Comparison of ENCODE assay signal across 8 cellular contexts in the genomic region with DNA sequence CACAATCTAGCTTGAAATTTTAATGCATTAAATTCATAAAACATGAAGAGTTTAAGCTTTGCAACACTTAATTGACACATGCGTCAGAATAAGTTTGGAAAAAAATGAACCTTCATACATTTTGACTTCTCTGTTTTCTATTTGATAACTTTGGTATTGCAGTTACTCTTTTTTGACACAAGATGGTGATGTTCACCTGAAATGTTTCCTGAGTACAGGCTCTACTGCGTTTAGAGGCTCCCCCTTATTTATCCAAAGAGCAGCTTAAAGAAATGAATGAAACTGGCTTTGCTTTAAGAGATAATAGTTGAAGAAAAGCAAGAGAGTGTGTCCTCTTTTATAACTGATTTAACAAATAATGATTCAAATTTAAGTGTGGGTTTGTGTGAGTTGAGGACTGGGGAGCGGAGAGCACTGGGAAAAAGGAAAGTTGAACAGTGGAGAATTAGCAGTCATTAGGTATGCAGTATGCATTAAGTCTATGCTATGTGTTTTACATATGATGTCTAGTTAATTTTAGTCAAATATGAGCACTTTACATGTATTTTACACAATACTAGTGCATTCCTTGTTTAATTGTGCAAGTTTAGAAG.
DNase-seq lines count a peak whose midpoint lies in the region; ATAC-seq and TF ChIP-seq lines count a peak whose summit lies in the region.

No MANE protein-coding gene starts in this region.

- peak; percentile 34 for DNase-seq in DMS153 (lab: John Stamatoyannopoulos, UW)
- peak; percentile 34 for DNase-seq in SW480 (ENCODE audit: low spot score)
- DNase-seq in globus pallidus (ENCODE audit: low spot score) = peak; percentile 21
- DNase-seq in retinal pigment epithelial cell (ENCODE audit: low read depth) = no peak
- DNase-seq in stimulated activated CD4-positive, alpha-beta T cell treated with anti-CD3 and anti-CD28 coated beads, Interleukin-1b, Interleukin-23, amount 100 ng/mL, for 48 hours = no peak
- DNase-seq in middle frontal gyrus (ENCODE audit: extremely low spot score, low spot score) = no peak

- no peak overlapping the region for H3K4me3 ChIP-seq in retinal pigment epithelial cell (ENCODE audit: low read length)

- peak; percentile 62 for TF ChIP-seq CTCF in retinal pigment epithelial cell (conservative IDR thresholded peaks at IDR 0.05; ENCODE audit: low read depth, low read length)

- peak; percentile 86 for ATAC-seq in GM19351 (IDR thresholded peaks at IDR 0.05; ENCODE audit: unreplicated experiment)
- ATAC-seq in HG03565 (IDR thresholded peaks at IDR 0.05; ENCODE audit: unreplicated experiment) = peak; percentile 74

Comparison
In these comparisons a context has a peak if more than half of its experiments do, and no peak if none do; other contexts are left out.
1. DNase-seq: peak in DMS153 (single experiment), SW480 (single experiment) and globus pallidus (single experiment); none in retinal pigment epithelial cell (single experiment), stimulated activated CD4-positive, alpha-beta T cell treated with anti-CD3 and anti-CD28 coated beads, Interleukin-1b, Interleukin-23, amount 100 ng/mL, for 48 hours (single experiment) and middle frontal gyrus (single experiment).